Comparison of ENCODE assay signal across 14 cellular contexts in genomic region chr5:77773734-77774280, GRCh38. TPM values are rescaled to one million over a fixed set of nuclear protein-coding genes. Genes with fewer than 3 reads are reported as not detected.
DNase-seq lines count a peak whose midpoint lies in the region; ATAC-seq and TF ChIP-seq lines count a peak whose summit lies in the region.
"Had no signal": no experiment of that assay in that cellular context is flagged by ENCODE, and none has a peak within 500 bp of the region (broad histone marks: within the 10 kb centered on the region; RNA-seq: fewer than 3 reads in every experiment).

No MANE protein-coding gene starts in this region.

- no TSS peak for BruUV-seq in Calu3 (replicated peaks; lab: Mats Ljungman, UMichigan)

- H3K9me3 Mint-ChIP-seq in Calu3 (ENCODE audit: low read depth, unreplicated experiment) (peaks cover 5% of the 10 kb centered on the region), brain (peaks cover 0 to 8% (median 0%) of the 10 kb centered on the region in 5 experiments), neural crest cell (no peaks in the 10 kb centered on the region)

- DNase-seq in Calu3 = no peak
- no peak for DNase-seq in neural crest cell (ENCODE audit: low read depth, low spot score)
- DNase-seq in COLO668 (lab: John Stamatoyannopoulos, UW; ENCODE audit: unreplicated experiment) = no peak
- no peak for DNase-seq in upper lobe of right lung
- DNase-seq in NCI-H345 (lab: John Stamatoyannopoulos, UW) = no peak
- DNase-seq: amniotic stem cell, NCI-H187 treated with DMSO at 0.1 percent for 48 hours, RPMI8226, uterus had no signal

- H3K36me3 Mint-ChIP-seq in Calu3 (ENCODE audit: insufficient read depth, unreplicated experiment) = peaks cover 53% of the 10 kb centered on the region
- H3K36me3 Mint-ChIP-seq in brain = peaks cover 48% of the 10 kb centered on the region
- peaks cover 9% of the 10 kb centered on the region for H3K36me3 Mint-ChIP-seq in neural crest cell (ENCODE audit: low read depth)

- H2AFZ ChIP-seq in KMS-11 (ENCODE audit: low read depth) = no peak overlapping the region

- H3K4me2 ChIP-seq in KMS-11 = peak overlapping the region; percentile 75

- intact Hi-C loops in Calu3 (cut with micrococcal nuclease; ENCODE audit: unreplicated experiment) (no loop called here), upper lobe of right lung (cut with DNase I) (no loop called here)

- H3K27me3 ChIP-seq in KMS-11 (ENCODE audit: insufficient read depth, low read depth) (no peaks in the 10 kb centered on the region), upper lobe of right lung (no peaks in the 10 kb centered on the region)
- H3K27me3 ChIP-seq: esophagus muscularis mucosa, uterus had no signal

- no peaks in the 10 kb centered on the region for H3K9me3 ChIP-seq in upper lobe of right lung
- H3K9me3 ChIP-seq: esophagus muscularis mucosa, prostate gland, uterus had no signal

- no peak overlapping the region for H3K27ac ChIP-seq in KMS-11
- no peak overlapping the region for H3K27ac ChIP-seq in upper lobe of right lung
- H3K27ac ChIP-seq: esophagus muscularis mucosa, prostate gland, uterus had no signal

- no peak for TF ChIP-seq CTCF in Calu3 (IDR thresholded peaks at IDR 0.05; ENCODE audit: unreplicated experiment)
- TF ChIP-seq CTCF in KMS-11 (conservative IDR thresholded peaks at IDR 0.05; ENCODE audit: low read depth, low read length) = no peak
- TF ChIP-seq CTCF in brain (conservative IDR thresholded peaks at IDR 0.05) = no peak
- no peak for TF ChIP-seq CTCF in neural crest cell (conservative IDR thresholded peaks at IDR 0.05)
- TF ChIP-seq CTCF in upper lobe of right lung (IDR thresholded peaks at IDR 0.05) = no peak

- no peak overlapping the region; the same call in 1 of the 2 replicates for H3K9ac ChIP-seq in KMS-11

- no peak for ATAC-seq in upper lobe of right lung
- ATAC-seq in HG03139 (IDR thresholded peaks at IDR 0.05; ENCODE audit: unreplicated experiment) = no peak

- H3K36me3 ChIP-seq in KMS-11 (ENCODE audit: insufficient read depth) (no peaks in the 10 kb centered on the region; the same call in 1 of the 2 replicates), upper lobe of right lung (peaks cover 6% of the 10 kb centered on the region)
- H3K36me3 ChIP-seq: prostate gland, uterus had no signal

- CTCF ChIA-PET in Calu3 (lab: Charles Lee) = no interaction called here

- H3K4me1 Mint-ChIP-seq in Calu3 (ENCODE audit: low read depth, unreplicated experiment) (peaks cover 56% of the 10 kb centered on the region), brain (peaks cover 62% of the 10 kb centered on the region), neural crest cell (peaks cover 52% of the 10 kb centered on the region)

- peak overlapping the region; percentile 99 for H3K4me3 Mint-ChIP-seq in Calu3 (ENCODE audit: low read depth, unreplicated experiment)
- peak overlapping the region; percentile 85 to 96 (median 88) for H3K4me3 Mint-ChIP-seq in brain
- peak overlapping the region; percentile 95 for H3K4me3 Mint-ChIP-seq in neural crest cell

- peaks cover 28% of the 10 kb centered on the region for H4K20me1 ChIP-seq in KMS-11 (ENCODE audit: insufficient read depth)

- H3K4me3 ChIP-seq in KMS-11 (IDR thresholded peaks at IDR 0.05; ENCODE audit: insufficient read depth, low read depth, low read length) (no peak overlapping the region), upper lobe of right lung (no peak overlapping the region)
- H3K4me3 ChIP-seq: prostate gland had no signal

- no peaks in the 10 kb centered on the region for H3K27me3 Mint-ChIP-seq in Calu3 (ENCODE audit: unreplicated experiment)
- peaks cover 14% of the 10 kb centered on the region for H3K27me3 Mint-ChIP-seq in brain
- H3K27me3 Mint-ChIP-seq in neural crest cell (ENCODE audit: low read depth) = no peaks in the 10 kb centered on the region

- H3K27ac Mint-ChIP-seq in Calu3 (ENCODE audit: unreplicated experiment) (peak overlapping the region; percentile 93), brain (peak overlapping the region in 2 of 5 experiments; percentile 20 to 88), neural crest cell (ENCODE audit: unreplicated experiment) (no peak overlapping the region)

- H3K4me1 ChIP-seq in KMS-11 (ENCODE audit: low read depth, poor library complexity, severe bottlenecking) (peaks cover 60% of the 10 kb centered on the region), upper lobe of right lung (peaks cover 27% of the 10 kb centered on the region)

- peaks cover 71% of the 10 kb centered on the region for H3K79me2 ChIP-seq in KMS-11 (ENCODE audit: insufficient read depth, low read depth)

RNA-seq across cellular contexts. Expression of gene TBCA, which starts 2.3 kb away (rescaled TPM):
- total RNA-seq in Calu3 (2022) (293 and 310 TPM in 2 replicates), neural crest cell (286 and 305 TPM in 2 replicates), upper lobe of right lung (120 TPM)
- polyA plus RNA-seq in brain (ENCODE audit: insufficient read depth, low read depth, low replicate concordance) = 305 TPM
